ENCODE assay signal across 1 cellular context in genomic region chr15:99441427-99441766, GRCh38.
TF ChIP-seq lines count a peak whose summit lies in the region.

No MANE protein-coding gene starts in this region.

TF ChIP-seq in GM23338, 12 proteins besides CTCF, POLR2A, EP300 and RAD21 (continued from another document):
- TF ChIP-seq ZNF462 (CRISPR knock-in tag; IDR thresholded peaks at IDR 0.05) (no peak), POLR2AphosphoS5 (IDR thresholded peaks at IDR 0.05; ENCODE audit: low read depth) (no peak)
